1 cellular context compared by ENCODE assay signal in genomic region chr17:43021739-43022512, GRCh38.
TF ChIP-seq lines count a peak whose summit lies in the region.

Gene VAT1 (minus strand): TSS chr17:43022385. CDS start chr17:43022322, 63 bp downstream.

TF ChIP-seq in HepG2, 621 proteins besides CTCF, POLR2A, EP300 and RAD21 (continued from another document and continues in another):
- TF ChIP-seq REST (IDR thresholded peaks at IDR 0.05; ENCODE audit: borderline replicate concordance in 1 of 2, low read depth in 1 of 2, low read length in 2 of 2): no peak
- TF ChIP-seq ZBTB34 (CRISPR knock-in tag; IDR thresholded peaks at IDR 0.05): no peak; the same call in 1 of the 2 replicates
- no peak for TF ChIP-seq PCBP2 (optimal IDR thresholded peaks at IDR 0.05; ENCODE audit: low read depth, low read length, poor library complexity, severe bottlenecking)
- TF ChIP-seq KDM2A (CRISPR knock-in tag; IDR thresholded peaks at IDR 0.05; ENCODE audit: borderline replicate concordance, low read depth): peak; percentile 89
- peak; percentile 95; the same call in 1 of the 2 replicates for TF ChIP-seq ZNF484 (CRISPR knock-in tag; IDR thresholded peaks at IDR 0.05; ENCODE audit: borderline replicate concordance, low read depth)
- TF ChIP-seq, protein P1, sequence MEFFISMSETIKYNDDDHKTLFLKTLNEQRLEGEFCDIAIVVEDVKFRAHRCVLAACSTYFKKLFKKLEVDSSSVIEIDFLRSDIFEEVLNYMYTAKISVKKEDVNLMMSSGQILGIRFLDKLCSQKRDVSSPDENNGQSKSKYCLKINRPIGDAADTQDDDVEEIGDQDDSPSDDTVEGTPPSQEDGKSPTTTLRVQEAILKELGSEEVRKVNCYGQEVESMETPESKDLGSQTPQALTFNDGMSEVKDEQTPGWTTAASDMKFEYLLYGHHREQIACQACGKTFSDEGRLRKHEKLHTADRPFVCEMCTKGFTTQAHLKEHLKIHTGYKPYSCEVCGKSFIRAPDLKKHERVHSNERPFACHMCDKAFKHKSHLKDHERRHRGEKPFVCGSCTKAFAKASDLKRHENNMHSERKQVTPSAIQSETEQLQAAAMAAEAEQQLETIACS (CRISPR knock-in tag; IDR thresholded peaks at IDR 0.05): peak; percentile 38; the same call in 1 of the 2 replicates
- TF ChIP-seq, protein P2, sequence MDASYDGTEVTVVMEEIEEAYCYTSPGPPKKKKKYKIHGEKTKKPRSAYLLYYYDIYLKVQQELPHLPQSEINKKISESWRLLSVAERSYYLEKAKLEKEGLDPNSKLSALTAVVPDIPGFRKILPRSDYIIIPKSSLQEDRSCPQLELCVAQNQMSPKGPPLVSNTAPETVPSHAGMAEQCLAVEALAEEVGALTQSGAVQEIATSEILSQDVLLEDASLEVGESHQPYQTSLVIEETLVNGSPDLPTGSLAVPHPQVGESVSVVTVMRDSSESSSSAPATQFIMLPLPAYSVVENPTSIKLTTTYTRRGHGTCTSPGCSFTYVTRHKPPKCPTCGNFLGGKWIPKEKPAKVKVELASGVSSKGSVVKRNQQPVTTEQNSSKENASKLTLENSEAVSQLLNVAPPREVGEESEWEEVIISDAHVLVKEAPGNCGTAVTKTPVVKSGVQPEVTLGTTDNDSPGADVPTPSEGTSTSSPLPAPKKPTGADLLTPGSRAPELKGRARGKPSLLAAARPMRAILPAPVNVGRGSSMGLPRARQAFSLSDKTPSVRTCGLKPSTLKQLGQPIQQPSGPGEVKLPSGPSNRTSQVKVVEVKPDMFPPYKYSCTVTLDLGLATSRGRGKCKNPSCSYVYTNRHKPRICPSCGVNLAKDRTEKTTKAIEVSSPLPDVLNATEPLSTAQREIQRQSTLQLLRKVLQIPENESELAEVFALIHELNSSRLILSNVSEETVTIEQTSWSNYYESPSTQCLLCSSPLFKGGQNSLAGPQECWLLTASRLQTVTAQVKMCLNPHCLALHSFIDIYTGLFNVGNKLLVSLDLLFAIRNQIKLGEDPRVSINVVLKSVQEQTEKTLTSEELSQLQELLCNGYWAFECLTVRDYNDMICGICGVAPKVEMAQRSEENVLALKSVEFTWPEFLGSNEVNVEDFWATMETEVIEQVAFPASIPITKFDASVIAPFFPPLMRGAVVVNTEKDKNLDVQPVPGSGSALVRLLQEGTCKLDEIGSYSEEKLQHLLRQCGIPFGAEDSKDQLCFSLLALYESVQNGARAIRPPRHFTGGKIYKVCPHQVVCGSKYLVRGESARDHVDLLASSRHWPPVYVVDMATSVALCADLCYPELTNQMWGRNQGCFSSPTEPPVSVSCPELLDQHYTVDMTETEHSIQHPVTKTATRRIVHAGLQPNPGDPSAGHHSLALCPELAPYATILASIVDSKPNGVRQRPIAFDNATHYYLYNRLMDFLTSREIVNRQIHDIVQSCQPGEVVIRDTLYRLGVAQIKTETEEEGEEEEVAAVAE (CRISPR knock-in tag; IDR thresholded peaks at IDR 0.05; ENCODE audit: borderline replicate concordance): peak; percentile 2; the same call in 1 of the 2 replicates
- peak; percentile 68; the same call in 1 of the 2 replicates for TF ChIP-seq ZNF703 (CRISPR knock-in tag; IDR thresholded peaks at IDR 0.05; ENCODE audit: borderline replicate concordance)
- TF ChIP-seq ZFY (CRISPR knock-in tag; IDR thresholded peaks at IDR 0.05): peak; percentile 76
- TF ChIP-seq ZNF577 (CRISPR knock-in tag; IDR thresholded peaks at IDR 0.05; ENCODE audit: borderline replicate concordance, low read depth): 0 out of 2 replicates have a peak, but pooled peaks have one; percentile 67
- TF ChIP-seq FOXM1 (CRISPR knock-in tag; IDR thresholded peaks at IDR 0.05): 0 out of 2 replicates have a peak, but pooled peaks have one; percentile 42
- TF ChIP-seq ZFP82 (CRISPR knock-in tag; IDR thresholded peaks at IDR 0.05; ENCODE audit: borderline replicate concordance): peak; percentile 97
- peak; percentile 39; the same call in 1 of the 2 replicates for TF ChIP-seq ZNF839 (CRISPR knock-in tag; IDR thresholded peaks at IDR 0.05; ENCODE audit: borderline replicate concordance)
- TF ChIP-seq ZNF17 (CRISPR knock-in tag; IDR thresholded peaks at IDR 0.05): no peak
- no peak for TF ChIP-seq KLF11 (CRISPR knock-in tag; IDR thresholded peaks at IDR 0.05)
- no peak for TF ChIP-seq ZNF75D (CRISPR knock-in tag; IDR thresholded peaks at IDR 0.05; ENCODE audit: borderline replicate concordance)
- no peak; the same call in 1 of the 2 replicates for TF ChIP-seq JUNB (CRISPR knock-in tag; IDR thresholded peaks at IDR 0.05; ENCODE audit: borderline replicate concordance)
- TF ChIP-seq ZNF761 (CRISPR knock-in tag; conservative IDR thresholded peaks at IDR 0.05): peak; percentile 88; the same call in 1 of the 2 replicates
- TF ChIP-seq, protein P3, sequence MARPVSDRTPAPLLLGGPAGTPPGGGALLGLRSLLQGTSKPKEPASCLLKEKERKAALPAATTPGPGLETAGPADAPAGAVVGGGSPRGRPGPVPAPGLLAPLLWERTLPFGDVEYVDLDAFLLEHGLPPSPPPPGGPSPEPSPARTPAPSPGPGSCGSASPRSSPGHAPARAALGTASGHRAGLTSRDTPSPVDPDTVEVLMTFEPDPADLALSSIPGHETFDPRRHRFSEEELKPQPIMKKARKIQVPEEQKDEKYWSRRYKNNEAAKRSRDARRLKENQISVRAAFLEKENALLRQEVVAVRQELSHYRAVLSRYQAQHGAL (CRISPR knock-in tag; IDR thresholded peaks at IDR 0.05; ENCODE audit: not compliant biosample characterization): peak; percentile 84
- 0 out of 2 replicates have a peak, but pooled peaks have one; percentile 45 for TF ChIP-seq NCOA1 (CRISPR knock-in tag; IDR thresholded peaks at IDR 0.05)
- TF ChIP-seq ARID2 (CRISPR knock-in tag; IDR thresholded peaks at IDR 0.05; ENCODE audit: borderline replicate concordance): peak; percentile 93
- TF ChIP-seq POGZ (CRISPR knock-in tag; IDR thresholded peaks at IDR 0.05): peak; percentile 66
- no peak for TF ChIP-seq ZNF512B (CRISPR knock-in tag; IDR thresholded peaks at IDR 0.05; ENCODE audit: borderline replicate concordance)
- TF ChIP-seq ZNF207 (IDR thresholded peaks at IDR 0.05; ENCODE audit: borderline replicate concordance): no peak
- peak; percentile 25 for TF ChIP-seq PITX1 (CRISPR knock-in tag; IDR thresholded peaks at IDR 0.05)
- TF ChIP-seq ELF1 (CRISPR knock-in tag; IDR thresholded peaks at IDR 0.05): 0 out of 2 replicates have a peak, but pooled peaks have one; percentile 9
- peak; percentile 29 for TF ChIP-seq KDM5A (IDR thresholded peaks at IDR 0.05; ENCODE audit: borderline replicate concordance, low read length)
- 0 out of 2 replicates have a peak, but pooled peaks have one; percentile 10 for TF ChIP-seq ZNF274 (CRISPR knock-in tag; IDR thresholded peaks at IDR 0.05)
- no peak for TF ChIP-seq RFX1 (IDR thresholded peaks at IDR 0.05)
- TF ChIP-seq CCAR2 (optimal IDR thresholded peaks at IDR 0.05; ENCODE audit: low read depth, low read length): no peak
- TF ChIP-seq SP1 (IDR thresholded peaks at IDR 0.05): no peak
- TF ChIP-seq SP1 (CRISPR knock-in tag; IDR thresholded peaks at IDR 0.05): peak; percentile 65
- 0 out of 2 replicates have a peak, but pooled peaks have one; percentile 71 for TF ChIP-seq TP53 (CRISPR knock-in tag; conservative IDR thresholded peaks at IDR 0.05)
- peak; percentile 25; the same call in 1 of the 2 replicates for TF ChIP-seq NR2F2 (IDR thresholded peaks at IDR 0.05; ENCODE audit: borderline replicate concordance, low read depth)
- no peak for TF ChIP-seq PRMT3 (CRISPR knock-in tag; IDR thresholded peaks at IDR 0.05; ENCODE audit: borderline replicate concordance, low read depth)
- no peak for TF ChIP-seq ZFP41 (CRISPR knock-in tag; IDR thresholded peaks at IDR 0.05; ENCODE audit: borderline replicate concordance)
- no peak for TF ChIP-seq ZKSCAN1 (IDR thresholded peaks at IDR 0.05; ENCODE audit: low read length)
- 0 out of 2 replicates have a peak, but pooled peaks have one; percentile 47 for TF ChIP-seq FOXO1 (CRISPR knock-in tag; IDR thresholded peaks at IDR 0.05)
- no peak for TF ChIP-seq EZH2 (conservative IDR thresholded peaks at IDR 0.05; ENCODE audit: low read depth, low read length)
- peak; percentile 97 for TF ChIP-seq ARID4A (CRISPR knock-in tag; IDR thresholded peaks at IDR 0.05; ENCODE audit: borderline replicate concordance)
- peak; percentile 76; the same call in 1 of the 2 replicates for TF ChIP-seq TARDBP (CRISPR knock-in tag; IDR thresholded peaks at IDR 0.05)
- 0 out of 2 replicates have a peak, but pooled peaks have one; percentile 62 for TF ChIP-seq MTF2 (CRISPR knock-in tag; IDR thresholded peaks at IDR 0.05; ENCODE audit: borderline replicate concordance)
- no peak for TF ChIP-seq TEAD3 (CRISPR knock-in tag; optimal IDR thresholded peaks at IDR 0.05; ENCODE audit: borderline replicate concordance)
- peak; percentile 75; the same call in 1 of the 2 replicates for TF ChIP-seq MEIS2 (CRISPR knock-in tag; IDR thresholded peaks at IDR 0.05)
